In genomic region chr1:205775015-205775716, GRCh38 we compare ENCODE assay signal across 8 cellular contexts. TPM values are rescaled to one million over a fixed set of nuclear protein-coding genes. Genes with fewer than 3 reads are reported as not detected.
A peak's percentile ranks its signal among the peaks of the same experiment; 100 is the strongest.
DNase-seq lines count a peak whose midpoint lies in the region; ATAC-seq and TF ChIP-seq lines count a peak whose summit lies in the region.

Gene RAB29, minus strand, starts transcription at chr1:205775482. Its CDS starts 526 bp downstream, at chr1:205774956.

- H3K4me3 ChIP-seq in ascending aorta (peak within 1 kb of the TSS; percentile 77 to 93), aorta (ENCODE audit: low read length in 2 of 2) (peak within 1 kb of the TSS; percentile 51 to 76)

- WGBS in aorta, 2 donors, result 0 to 1% methylated on average over 39 to 40 of the region's 40 CpGs

- ATAC-seq in GM18498 (IDR thresholded peaks at IDR 0.05; ENCODE audit: unreplicated experiment), result peak; percentile 84
- peak; percentile 90 for ATAC-seq in HG02885 (IDR thresholded peaks at IDR 0.05; ENCODE audit: poor library complexity, unreplicated experiment)
- ATAC-seq in aorta (ENCODE audit: low FRiP score), result peak; percentile 95

- H3K36me3 ChIP-seq in ascending aorta (peaks cover 0 to 8% of the 10 kb centered on the region in 2 donors), aorta (ENCODE audit: control insufficient read depth in 1 of 2, insufficient read depth in 2 of 2, low read length in 1 of 2) (peaks cover 0 to 2% of the 10 kb centered on the region in 2 donors)

- H3K27me3 ChIP-seq in ascending aorta, result no peaks in the 10 kb centered on the region
- no peaks in the 10 kb centered on the region for H3K27me3 ChIP-seq in aorta (ENCODE audit: control insufficient read depth in 1 of 2, insufficient read depth in 2 of 2, low read length in 1 of 2)

- H3K4me1 ChIP-seq in ascending aorta (peaks cover 5 to 11% of the 10 kb centered on the region in 2 donors), aorta (ENCODE audit: control insufficient read depth in 1 of 2, insufficient read depth in 2 of 2, low read length in 2 of 2) (no peaks in the 10 kb centered on the region)

- H3K27ac ChIP-seq in ascending aorta (peak within 1 kb of the TSS; percentile 82 to 90), aorta (ENCODE audit: low read depth in 1 of 2, low read length in 2 of 2) (peak within 1 kb of the TSS; percentile 37 to 64)

- H3K9me3 ChIP-seq in ascending aorta (no peaks in the 10 kb centered on the region), aorta (ENCODE audit: control insufficient read depth, low read length) (no peaks in the 10 kb centered on the region)

- intact Hi-C loops in ascending aorta (cut with DNase I) (loop anchor here (1.0 kb wide), 2 partner anchors 25 to 38 kb away; partner anchors contain the start of genes NUCKS1 and SLC41A1), aorta (cut with DNase I) (loop anchor here in 1 of 2 donors (1.0 kb wide), 1 partner anchor 25 kb away; the partner anchor contains the start of gene NUCKS1)

- peak; percentile 86 for DNase-seq in NCI-H1694 treated with DMSO at 0.1 percent for 48 hours (lab: John Stamatoyannopoulos, UW)
- DNase-seq in T-helper 22 cell (ENCODE audit: low read depth), result peak; percentile 80
- DNase-seq in ascending aorta (ENCODE audit: low spot score in 2 of 2), result peak; percentile 58 to 93
- peak; percentile 73 for DNase-seq in hepatic stellate cell (ENCODE audit: low spot score)
- peak; percentile 62 for DNase-seq in renal cortical epithelial cell (ENCODE audit: low read depth)
- DNase-seq in aorta, result peak; percentile 90 to 93

- TF ChIP-seq CTCF in ascending aorta (IDR thresholded peaks at IDR 0.05), result no peak

RNA-seq across cellular contexts. Expression of gene RAB29, which starts in this region (rescaled TPM):
- total RNA-seq in ascending aorta (18.0 TPM), renal cortical epithelial cell (45.7 and 53.2 TPM in 2 replicates), aorta (10 to 100 TPM; 19.5 to 38.9 TPM)
- 10 to 100 TPM; 27.2 to 36.8 TPM for polyA plus RNA-seq in aorta

Comparison
In these comparisons a context has a peak if more than half of its experiments do, and no peak if none do; other contexts are left out.
1. Peak in every context shown above with its lines: DNase-seq, ATAC-seq, H3K4me3 ChIP-seq and H3K27ac ChIP-seq.